Comparison of ENCODE assay signal across 8 cellular contexts in genomic region chr20:3204124-3204794, GRCh38. TPM values are rescaled to one million over a fixed set of nuclear protein-coding genes. Genes with fewer than 3 reads are reported as not detected.
DNase-seq lines count a peak whose midpoint lies in the region; ATAC-seq, FAIRE-seq and TF ChIP-seq lines count a peak whose summit lies in the region.

Gene DDRGK1, minus strand, starts transcription at chr20:3204682. Its CDS starts 55 bp downstream, at chr20:3204627.

- H3K4me3 ChIP-seq in OCI-LY3 (ENCODE audit: low read length) (peak within 1 kb of the TSS; percentile 89), endothelial cell of umbilical vein (replicated peaks in 1 of 3; ENCODE audit: insufficient read depth in 1 of 3, low read depth in 1 of 3, low read length in 3 of 3) (peak within 1 kb of the TSS; percentile 40 to 71 (median 69)), mononuclear cell (ENCODE audit: low read length) (peak within 1 kb of the TSS; percentile 89)

- H3K4me1 ChIP-seq in OCI-LY3 (ENCODE audit: low read length): peaks cover 14% of the 10 kb centered on the region
- peaks cover 15% of the 10 kb centered on the region for H3K4me1 ChIP-seq in endothelial cell of umbilical vein (ENCODE audit: control insufficient read depth, extremely low read depth, insufficient read depth, low read length)
- peaks cover 20% of the 10 kb centered on the region for H3K4me1 ChIP-seq in mononuclear cell (ENCODE audit: insufficient read depth, low read length)

- TF ChIP-seq CTCF in OCI-LY3 (IDR thresholded peaks at IDR 0.05; ENCODE audit: low read depth, low read length): no peak
- TF ChIP-seq CTCF in endothelial cell of umbilical vein (IDR thresholded peaks at IDR 0.05; ENCODE audit: extremely low read depth in 1 of 2, insufficient read depth in 1 of 2, low read depth in 1 of 2, low read length in 2 of 2): no peak

- H3K27ac ChIP-seq in OCI-LY3 (ENCODE audit: low read length) (peak within 1 kb of the TSS; percentile 72), endothelial cell of umbilical vein (ENCODE audit: insufficient read depth, low read depth, low read length) (peak within 1 kb of the TSS; percentile 35)

- peaks cover 25% of the 10 kb centered on the region for H3K36me3 ChIP-seq in OCI-LY3 (replicated peaks; ENCODE audit: low read depth, low read length)
- H3K36me3 ChIP-seq in endothelial cell of umbilical vein (ENCODE audit: control insufficient read depth in 2 of 2, extremely low read depth in 1 of 2, insufficient read depth in 2 of 2, low read length in 2 of 2): peaks cover 9 to 12% of the 10 kb centered on the region in 2 experiments

- H3K9me3 ChIP-seq in OCI-LY3 (ENCODE audit: insufficient read depth, low read length) (no peaks in the 10 kb centered on the region), endothelial cell of umbilical vein (replicated peaks; ENCODE audit: control insufficient read depth, insufficient read depth, low read length) (no peaks in the 10 kb centered on the region), mononuclear cell (ENCODE audit: low read depth, low read length) (no peaks in the 10 kb centered on the region)

- CTCF ChIA-PET in endothelial cell of umbilical vein (lab: Charles Lee): interaction anchor here (1.8 to 2.1 kb wide), 2 partner anchors 112 to 151 kb away, joined by 5 to 6 read pairs; no protein-coding TSS in a partner anchor

- H4K20me1 ChIP-seq in OCI-LY3 (ENCODE audit: insufficient read depth, low read length) (no peaks in the 10 kb centered on the region), endothelial cell of umbilical vein (replicated peaks; ENCODE audit: control insufficient read depth, extremely low read depth, insufficient read depth, low read length) (no peaks in the 10 kb centered on the region)

- H3K9me1 ChIP-seq in endothelial cell of umbilical vein (replicated peaks; ENCODE audit: control insufficient read depth, extremely low read depth, insufficient read depth, low read length): no peaks in the 10 kb centered on the region

- BruUV-seq in endothelial cell of umbilical vein (replicated peaks; lab: Mats Ljungman, UMichigan): TSS peak; percentile 41

- H3K79me2 ChIP-seq in OCI-LY3 (ENCODE audit: low read length): peaks cover 35% of the 10 kb centered on the region
- peaks cover 18% of the 10 kb centered on the region for H3K79me2 ChIP-seq in endothelial cell of umbilical vein (ENCODE audit: control insufficient read depth, insufficient read depth, low read length)

- intact Hi-C loops in endothelial cell of umbilical vein (cut with micrococcal nuclease): loop anchor here (2.0 kb wide), 1 partner anchor 31 kb away; the partner anchor contains the start of gene LZTS3

- peak; percentile 95 for TF ChIP-seq POLR2A in endothelial cell of umbilical vein (IDR thresholded peaks at IDR 0.05; ENCODE audit: low read depth, low read length)

- H3K4me2 ChIP-seq in OCI-LY3 (ENCODE audit: low read length): peak within 1 kb of the TSS; percentile 76
- H3K4me2 ChIP-seq in endothelial cell of umbilical vein (ENCODE audit: insufficient read depth, low read length): peak within 1 kb of the TSS; percentile 81

- peak; percentile 72 for ATAC-seq in GM21360 (IDR thresholded peaks at IDR 0.05; ENCODE audit: unreplicated experiment)

- peak within 1 kb of the TSS; percentile 85; the same call in 1 of the 2 replicates for H2AFZ ChIP-seq in OCI-LY3 (ENCODE audit: low read depth, low read length)
- H2AFZ ChIP-seq in endothelial cell of umbilical vein (ENCODE audit: low read depth, low read length): peak within 1 kb of the TSS; percentile 71

- dilution Hi-C loops in endothelial cell of umbilical vein (cut with MboI; ENCODE audit: extremely low pct_ligation_motif_present, low sequenced_read_pairs): no loop called here

- no peaks in the 10 kb centered on the region for H3K27me3 ChIP-seq in OCI-LY3 (ENCODE audit: low read depth, low read length)
- no peaks in the 10 kb centered on the region for H3K27me3 ChIP-seq in endothelial cell of umbilical vein (ENCODE audit: control insufficient read depth in 2 of 2, insufficient read depth in 2 of 2, low read length in 2 of 2)
- H3K27me3 ChIP-seq in mononuclear cell (ENCODE audit: insufficient read depth, low read length): no peaks in the 10 kb centered on the region

- DNase-seq in COLO829 (ENCODE audit: low spot score): peak; percentile 94
- peak; percentile 95 for DNase-seq in HTR-8/SVneo (ENCODE audit: insufficient read length, low spot score)
- DNase-seq in activated CD8-positive, alpha-beta memory T cell treated with anti-CD3 and anti-CD28 coated beads, Interleukin-2, amount 50 U/mL, for 48 hours: peak; percentile 97
- DNase-seq in endothelial cell of umbilical vein (ENCODE audit: low read depth, low spot score): peak; percentile 84
- DNase-seq in stimulated activated CD8-positive, alpha-beta memory T cell treated with anti-CD3 and anti-CD28 coated beads, Interleukin-2, amount 100 ng/mL, for 48 hours (ENCODE audit: low read depth in 2 of 2): peak; percentile 80 to 91

- H3K9ac ChIP-seq in OCI-LY3 (ENCODE audit: low read length) (peak within 1 kb of the TSS; percentile 95), endothelial cell of umbilical vein (replicated peaks; ENCODE audit: extremely low read depth, insufficient read depth, low read length) (peak within 1 kb of the TSS; percentile 81)

- FAIRE-seq in HTR-8/SVneo (lab: Jason Lieb, UNC) (peak; percentile 58), endothelial cell of umbilical vein (lab: Jason Lieb, UNC) (peak; percentile 94)

- POLR2A ChIA-PET in endothelial cell of umbilical vein (lab: Charles Lee): no interaction called here

TF ChIP-seq in endothelial cell of umbilical vein, 7 proteins besides CTCF, POLR2A, EP300 and RAD21:
- TF ChIP-seq JUN (IDR thresholded peaks at IDR 0.05; ENCODE audit: borderline replicate concordance, insufficient read depth, insufficient read length, low read depth) (no peak), GATA2 (IDR thresholded peaks at IDR 0.05; ENCODE audit: insufficient read depth, insufficient read length, low read depth, low read length) (no peak), FOS (IDR thresholded peaks at IDR 0.05; ENCODE audit: borderline replicate concordance, insufficient read depth, low read length) (no peak), MYC (IDR thresholded peaks at IDR 0.05; ENCODE audit: low read depth, low read length) (no peak), EZH2 (IDR thresholded peaks at IDR 0.05; ENCODE audit: borderline replicate concordance, low read depth, low read length, severe bottlenecking) (no peak), MAX (IDR thresholded peaks at IDR 0.05; ENCODE audit: insufficient read depth, insufficient read length) (no peak), POLR2AphosphoS5 (IDR thresholded peaks at IDR 0.05; ENCODE audit: insufficient read depth, low read depth, low read length) (no peak)

RNA-seq across cellular contexts. Expression of gene DDRGK1, which starts in this region (rescaled TPM):
- 52.2 and 54.0 TPM in 2 replicates for total RNA-seq in endothelial cell of umbilical vein
- 41.7 and 48.5 TPM in 2 replicates for polyA plus RNA-seq in endothelial cell of umbilical vein
- polyA plus RNA-seq in endothelial cell of umbilical vein (2011; cell fraction: cytosol; rRNA removed): 47.7 and 48.4 TPM in 2 replicates
- polyA plus RNA-seq in endothelial cell of umbilical vein (2011; cell fraction: nucleus; rRNA removed): 39.7 and 60.0 TPM in 2 replicates
- polyA plus RNA-seq in endothelial cell of umbilical vein (2012): 31.0 and 46.7 TPM in 2 replicates
- polyA minus RNA-seq in endothelial cell of umbilical vein: 30.4 and 30.5 TPM in 2 replicates
- polyA minus RNA-seq in endothelial cell of umbilical vein (2011; cell fraction: cytosol; rRNA and poly(A)+ RNA removed): 16.7 TPM
- polyA minus RNA-seq in endothelial cell of umbilical vein (2011; cell fraction: nucleus; rRNA and poly(A)+ RNA removed): 10.5 and 12.9 TPM in 2 replicates
- total RNA-seq in mononuclear cell: 22.1 TPM

Comparison
In these comparisons a context has a peak if more than half of its experiments do, and no peak if none do; other contexts are left out.
1. Peak in every context shown above with its lines: DNase-seq, ATAC-seq, H3K4me3 ChIP-seq and H3K27ac ChIP-seq.